ENCODE assay signal across 8 cellular contexts in genomic region chr15:60673918-60674558, GRCh38.
DNase-seq lines count a peak whose midpoint lies in the region; ATAC-seq, FAIRE-seq and TF ChIP-seq lines count a peak whose summit lies in the region.

No MANE protein-coding gene starts in this region.

- H3K9ac ChIP-seq in K562 (ENCODE audit: insufficient read depth in 1 of 2, low read depth in 2 of 2, low read length in 2 of 2) = no peak overlapping the region

- BruUV-seq in K562 (replicated peaks; lab: Mats Ljungman, UMichigan) = no TSS peak

- ATAC-seq in K562 (no peak), GM19452 (IDR thresholded peaks at IDR 0.05; ENCODE audit: unreplicated experiment) (no peak), HG02759 (IDR thresholded peaks at IDR 0.05; ENCODE audit: unreplicated experiment) (no peak)

- no peak for TF ChIP-seq EP300 in K562 (IDR thresholded peaks at IDR 0.05; ENCODE audit: low read length)

- no peak overlapping the region for H3K27ac ChIP-seq in K562 (ENCODE audit: extremely low read depth, low read depth, low read length)
- no peak overlapping the region for H3K27ac ChIP-seq in tibial artery

- no peaks in the 10 kb centered on the region for H3K79me2 ChIP-seq in K562 (ENCODE audit: control insufficient read depth, insufficient read depth, low read length)

- H3K9me3 ChIP-seq in K562 (replicated peaks; ENCODE audit: control insufficient read depth, insufficient read depth, low read depth, low read length) (no peaks in the 10 kb centered on the region), tibial artery (no peaks in the 10 kb centered on the region)

- 0% methylated on average over 3 of the region's 3 CpGs for WGBS in K562 (ENCODE audit: insufficient coverage, low coverage, missing lambda C conversion rate)

- H3K4me1 ChIP-seq in K562 (replicated peaks in 1 of 2; ENCODE audit: control insufficient read depth in 2 of 2, insufficient read depth in 2 of 2, low read length in 2 of 2) = no peaks in the 10 kb centered on the region
- H3K4me1 ChIP-seq in tibial artery = peaks cover 0 to 8% (median 0%) of the 10 kb centered on the region in 4 donors

- no peak for TF ChIP-seq POLR2A in K562 (conservative IDR thresholded peaks at IDR 0.05)

- intact Hi-C loops in K562 (cut with micrococcal nuclease) = no loop called here
- intact Hi-C loops in tibial artery (cut with DNase I; ENCODE audit: low total_unique reads) = no loop called here

- peaks cover 9 to 12% of the 10 kb centered on the region in 2 experiments; a peak in 3 of 5 replicates for H3K27me3 ChIP-seq in K562 (ENCODE audit: control insufficient read depth in 2 of 2, insufficient read depth in 2 of 2, low read length in 2 of 2)
- no peaks in the 10 kb centered on the region for H3K27me3 ChIP-seq in tibial artery

- no peak overlapping the region for H2AFZ ChIP-seq in K562 (ENCODE audit: low read depth, low read length)

- H3K4me2 ChIP-seq in K562 (ENCODE audit: insufficient read depth, low read length) = no peak overlapping the region

- H3K4me3 ChIP-seq in K562 = no peak overlapping the region
- H3K4me3 ChIP-seq in tibial artery = no peak overlapping the region

- peak; percentile 79 for DNase-seq in GM03348 (ENCODE audit: low spot score)
- peak; percentile 81 for DNase-seq in NCI-H69 (lab: John Stamatoyannopoulos, UW)
- peak in 1 of 4 experiments; percentile 20 for DNase-seq in K562 (ENCODE audit: extremely low read depth in 1 of 4, low spot score in 3 of 4)
- DNase-seq in middle frontal gyrus (ENCODE audit: extremely low spot score, low spot score) = peak; percentile 15
- DNase-seq in tibial artery = peak; percentile 73 to 77
- DNase-seq in NCI-H510A treated with DMSO at 0.1 percent for 48 hours (lab: John Stamatoyannopoulos, UW) = no peak

- in situ Hi-C loops in K562 (cut with MboI) = no loop called here

- no peaks in the 10 kb centered on the region for H3K9me1 ChIP-seq in K562 (ENCODE audit: control insufficient read depth, insufficient read depth, low read length)

- FAIRE-seq in K562 (lab: Jason Lieb, UNC) = no peak

- no peak for TF ChIP-seq CTCF in K562 (IDR thresholded peaks at IDR 0.05 in 2 of 3, conservative IDR thresholded peaks at IDR 0.05 in 1 of 3; ENCODE audit: insufficient read depth in 2 of 3, low read depth in 1 of 3, low read length in 3 of 3)
- TF ChIP-seq CTCF in tibial artery (IDR thresholded peaks at IDR 0.05) = no peak

- CTCF ChIA-PET in K562 (lab: Yijun Ruan, JAX; ENCODE audit: low intra/inter-chr PET ratio) = no interaction called here

- no peaks in the 10 kb centered on the region for H3K36me3 ChIP-seq in K562 (ENCODE audit: control insufficient read depth, insufficient read depth, low read length)
- no peaks in the 10 kb centered on the region for H3K36me3 ChIP-seq in tibial artery

- H4K20me1 ChIP-seq in K562 (replicated peaks; ENCODE audit: control insufficient read depth, insufficient read depth, low read length) = no peaks in the 10 kb centered on the region

- no peak for TF ChIP-seq RAD21 in K562 (CRISPR knock-in tag; conservative IDR thresholded peaks at IDR 0.05 in 1 of 2, IDR thresholded peaks at IDR 0.05 in 1 of 2)

- POLR2A ChIA-PET in K562 (lab: Yijun Ruan, JAX) = interaction anchor here (0.9 kb wide), 1 partner anchor 10 kb away, joined by 3 read pairs; no protein-coding TSS in a partner anchor

TF ChIP-seq in K562, 482 proteins besides CTCF, POLR2A, EP300 and RAD21:
- TF ChIP-seq JUN (IDR thresholded peaks at IDR 0.05; ENCODE audit: borderline replicate concordance, low read depth, low read length) = peak; percentile 56; the same call in 1 of the 2 replicates
- no peak for TF ChIP-seq JUN (CRISPR knock-in tag; IDR thresholded peaks at IDR 0.05; ENCODE audit: borderline replicate concordance)
- TF ChIP-seq FOSL1 (tag; conservative IDR thresholded peaks at IDR 0.05) = peak; percentile 97
- TF ChIP-seq RFX1 (IDR thresholded peaks at IDR 0.05) = peak; percentile 69
- TF ChIP-seq FOXJ2 (tag; IDR thresholded peaks at IDR 0.05) = 0 out of 2 replicates have a peak, but pooled peaks have one; percentile 32
- no peak for TF ChIP-seq ARID2 (IDR thresholded peaks at IDR 0.05)
- TF ChIP-seq ZMIZ1 (IDR thresholded peaks at IDR 0.05; ENCODE audit: low read depth in 2 of 2, low read length in 2 of 2) = no peak
- TF ChIP-seq USF2 (CRISPR knock-in tag; IDR thresholded peaks at IDR 0.05) = peak; percentile 40
- peak; percentile 51; the same call in 1 of the 2 replicates for TF ChIP-seq JUND (IDR thresholded peaks at IDR 0.05; ENCODE audit: borderline replicate concordance, low read depth, low read length)
- TF ChIP-seq JUND (tag; IDR thresholded peaks at IDR 0.05; ENCODE audit: borderline replicate concordance, low read depth, low read length) = 0 out of 3 replicates have a peak, but pooled peaks have one; percentile 18
